In genomic region chr16:88706288-88706964, GRCh38 we compare ENCODE assay signal across 8 cellular contexts. TPM values are rescaled to one million over a fixed set of nuclear protein-coding genes. Genes with fewer than 3 reads are reported as not detected.
DNase-seq lines count a peak whose midpoint lies in the region; ATAC-seq and TF ChIP-seq lines count a peak whose summit lies in the region.

Gene CTU2, plus strand, starts transcription at chr16:88706503. Its CDS starts 28 bp downstream, at chr16:88706531.
Gene RNF166, minus strand, starts transcription at chr16:88706408. Its CDS starts 83 bp downstream, at chr16:88706325.

- H3K4me1 ChIP-seq in left lung, result peaks cover 34 to 59% of the 10 kb centered on the region in 2 donors

- H3K27ac Mint-ChIP-seq in dendritic cell treated with granulocyte-macrophage colony-stimulating factor and Interleukin-4, amounts not matched to agents 40 ng/mL and 50 ng/mL, for 4 days, result peak within 1 kb of the TSS; percentile 89

- ATAC-seq in GM18873 (IDR thresholded peaks at IDR 0.05; ENCODE audit: low FRiP score, unreplicated experiment) (peak; percentile 44), HG03159 (IDR thresholded peaks at IDR 0.05; ENCODE audit: unreplicated experiment) (peak; percentile 64), left lung (peak; percentile 86)

- peak within 1 kb of the TSS; percentile 86 to 91 for H3K27ac ChIP-seq in left lung

- DNase-seq in AG08396 (ENCODE audit: low spot score), result peak; percentile 99
- DNase-seq in NCI-H69 (lab: John Stamatoyannopoulos, UW), result peak; percentile 84
- peak; percentile 84 to 85 for DNase-seq in activated CD4-positive, alpha-beta T cell treated with anti-CD3 and anti-CD28 coated beads, Interleukin-2, amount 50 U/mL, for 24 hours (ENCODE audit: low read depth in 1 of 2, low spot score in 1 of 2)
- peak; percentile 93 to 97 for DNase-seq in left lung
- peak; percentile 92 for DNase-seq in stimulated activated CD4-positive, alpha-beta T cell treated with anti-CD3 and anti-CD28 coated beads, Interleukin-2, amount 100 ng/mL, for 4 hours (ENCODE audit: low read depth)

- peaks cover 0 to 9% of the 10 kb centered on the region in 2 donors for H3K36me3 ChIP-seq in left lung

- no peaks in the 10 kb centered on the region for H3K27me3 Mint-ChIP-seq in dendritic cell treated with granulocyte-macrophage colony-stimulating factor and Interleukin-4, amounts not matched to agents 40 ng/mL and 50 ng/mL, for 4 days

- H3K4me1 Mint-ChIP-seq in dendritic cell treated with granulocyte-macrophage colony-stimulating factor and Interleukin-4, amounts not matched to agents 40 ng/mL and 50 ng/mL, for 4 days (ENCODE audit: low read depth), result peaks cover 65% of the 10 kb centered on the region

- H3K9me3 Mint-ChIP-seq in dendritic cell treated with granulocyte-macrophage colony-stimulating factor and Interleukin-4, amounts not matched to agents 40 ng/mL and 50 ng/mL, for 4 days, result no peaks in the 10 kb centered on the region

- peak within 1 kb of the TSS; percentile 92 to 93 for H3K4me3 ChIP-seq in left lung

- no peaks in the 10 kb centered on the region for H3K9me3 ChIP-seq in left lung

- H3K4me3 Mint-ChIP-seq in dendritic cell treated with granulocyte-macrophage colony-stimulating factor and Interleukin-4, amounts not matched to agents 40 ng/mL and 50 ng/mL, for 4 days, result peak within 1 kb of the TSS; percentile 93

- no peak for TF ChIP-seq CTCF in left lung (IDR thresholded peaks at IDR 0.05)

- intact Hi-C loops in dendritic cell treated with granulocyte-macrophage colony-stimulating factor and Interleukin-4, amounts not matched to agents 40 ng/mL and 50 ng/mL, for 4 days (cut with micrococcal nuclease), result loop anchor here (2.0 to 10.0 kb wide), 2 partner anchors 56 to 112 kb away; partner anchors contain the start of gene CYBA
- intact Hi-C loops in left lung (cut with DNase I), result no loop called here

- no peaks in the 10 kb centered on the region for H3K27me3 ChIP-seq in left lung

- peaks cover 48% of the 10 kb centered on the region for H3K36me3 Mint-ChIP-seq in dendritic cell treated with granulocyte-macrophage colony-stimulating factor and Interleukin-4, amounts not matched to agents 40 ng/mL and 50 ng/mL, for 4 days (ENCODE audit: low read depth)

RNA-seq across cellular contexts. Expression of gene CTU2, which starts in this region (rescaled TPM):
- total RNA-seq in left lung, result 10 to 100 TPM; 15.4 to 19.8 TPM

RNA-seq across cellular contexts. Expression of gene RNF166, which starts in this region (rescaled TPM):
- 10 to 100 TPM; 28.4 to 54.0 TPM for total RNA-seq in left lung

Comparison
In these comparisons a context has a peak if more than half of its experiments do, and no peak if none do; other contexts are left out.
1. Peak in every context shown above with its lines: DNase-seq, ATAC-seq, H3K4me3 ChIP-seq and H3K27ac ChIP-seq.